Comparison of ENCODE assay signal across 1 cellular context in genomic region chr4:69060651-69061308, GRCh38.
TF ChIP-seq lines count a peak whose summit lies in the region.

No MANE protein-coding gene starts in this region.

TF ChIP-seq in GM12878, 131 proteins besides CTCF, POLR2A, EP300 and RAD21 (continued from another document):
- TF ChIP-seq, protein P1, sequence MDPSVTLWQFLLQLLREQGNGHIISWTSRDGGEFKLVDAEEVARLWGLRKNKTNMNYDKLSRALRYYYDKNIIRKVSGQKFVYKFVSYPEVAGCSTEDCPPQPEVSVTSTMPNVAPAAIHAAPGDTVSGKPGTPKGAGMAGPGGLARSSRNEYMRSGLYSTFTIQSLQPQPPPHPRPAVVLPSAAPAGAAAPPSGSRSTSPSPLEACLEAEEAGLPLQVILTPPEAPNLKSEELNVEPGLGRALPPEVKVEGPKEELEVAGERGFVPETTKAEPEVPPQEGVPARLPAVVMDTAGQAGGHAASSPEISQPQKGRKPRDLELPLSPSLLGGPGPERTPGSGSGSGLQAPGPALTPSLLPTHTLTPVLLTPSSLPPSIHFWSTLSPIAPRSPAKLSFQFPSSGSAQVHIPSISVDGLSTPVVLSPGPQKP (IDR thresholded peaks at IDR 0.05; ENCODE audit: low read depth, low read length), result no peak
- no peak for TF ChIP-seq IRF4 (IDR thresholded peaks at IDR 0.05; ENCODE audit: low read depth, low read length)
- TF ChIP-seq DPF2 (IDR thresholded peaks at IDR 0.05), result no peak
- TF ChIP-seq, protein P2, sequence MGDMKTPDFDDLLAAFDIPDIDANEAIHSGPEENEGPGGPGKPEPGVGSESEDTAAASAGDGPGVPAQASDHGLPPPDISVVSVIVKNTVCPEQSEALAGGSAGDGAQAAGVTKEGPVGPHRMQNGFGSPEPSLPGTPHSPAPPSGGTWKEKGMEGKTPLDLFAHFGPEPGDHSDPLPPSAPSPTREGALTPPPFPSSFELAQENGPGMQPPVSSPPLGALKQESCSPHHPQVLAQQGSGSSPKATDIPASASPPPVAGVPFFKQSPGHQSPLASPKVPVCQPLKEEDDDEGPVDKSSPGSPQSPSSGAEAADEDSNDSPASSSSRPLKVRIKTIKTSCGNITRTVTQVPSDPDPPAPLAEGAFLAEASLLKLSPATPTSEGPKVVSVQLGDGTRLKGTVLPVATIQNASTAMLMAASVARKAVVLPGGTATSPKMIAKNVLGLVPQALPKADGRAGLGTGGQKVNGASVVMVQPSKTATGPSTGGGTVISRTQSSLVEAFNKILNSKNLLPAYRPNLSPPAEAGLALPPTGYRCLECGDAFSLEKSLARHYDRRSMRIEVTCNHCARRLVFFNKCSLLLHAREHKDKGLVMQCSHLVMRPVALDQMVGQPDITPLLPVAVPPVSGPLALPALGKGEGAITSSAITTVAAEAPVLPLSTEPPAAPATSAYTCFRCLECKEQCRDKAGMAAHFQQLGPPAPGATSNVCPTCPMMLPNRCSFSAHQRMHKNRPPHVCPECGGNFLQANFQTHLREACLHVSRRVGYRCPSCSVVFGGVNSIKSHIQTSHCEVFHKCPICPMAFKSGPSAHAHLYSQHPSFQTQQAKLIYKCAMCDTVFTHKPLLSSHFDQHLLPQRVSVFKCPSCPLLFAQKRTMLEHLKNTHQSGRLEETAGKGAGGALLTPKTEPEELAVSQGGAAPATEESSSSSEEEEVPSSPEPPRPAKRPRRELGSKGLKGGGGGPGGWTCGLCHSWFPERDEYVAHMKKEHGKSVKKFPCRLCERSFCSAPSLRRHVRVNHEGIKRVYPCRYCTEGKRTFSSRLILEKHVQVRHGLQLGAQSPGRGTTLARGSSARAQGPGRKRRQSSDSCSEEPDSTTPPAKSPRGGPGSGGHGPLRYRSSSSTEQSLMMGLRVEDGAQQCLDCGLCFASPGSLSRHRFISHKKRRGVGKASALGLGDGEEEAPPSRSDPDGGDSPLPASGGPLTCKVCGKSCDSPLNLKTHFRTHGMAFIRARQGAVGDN (IDR thresholded peaks at IDR 0.05), result no peak
- no peak for TF ChIP-seq SUZ12 (IDR thresholded peaks at IDR 0.05; ENCODE audit: unreplicated experiment)
- no peak for TF ChIP-seq CHD4 (IDR thresholded peaks at IDR 0.05)
- TF ChIP-seq MTA3 (IDR thresholded peaks at IDR 0.05; ENCODE audit: borderline replicate concordance, low read length), result no peak
- no peak for TF ChIP-seq TBL1XR1 (IDR thresholded peaks at IDR 0.05; ENCODE audit: low read depth, low read length)
- TF ChIP-seq RCOR1 (conservative IDR thresholded peaks at IDR 0.05; ENCODE audit: low read depth, low read length), result no peak
- no peak for TF ChIP-seq KDM1A (IDR thresholded peaks at IDR 0.05; ENCODE audit: borderline replicate concordance)
- no peak for TF ChIP-seq POLR2AphosphoS2 (IDR thresholded peaks at IDR 0.05; ENCODE audit: low read depth, low read length)
